ENCODE assay signal across 1 cellular context in genomic region chr6:90583179-90583578, GRCh38.
TF ChIP-seq lines count a peak whose summit lies in the region.

No MANE protein-coding gene starts in this region.

TF ChIP-seq in GM12878, 131 proteins besides CTCF, POLR2A, EP300 and RAD21:
- TF ChIP-seq FOXM1 (IDR thresholded peaks at IDR 0.05; ENCODE audit: low read depth, low read length) (no peak), ATF2 (IDR thresholded peaks at IDR 0.05; ENCODE audit: low read length) (no peak), DPF2 (IDR thresholded peaks at IDR 0.05) (no peak), POLR2AphosphoS5 (IDR thresholded peaks at IDR 0.05; ENCODE audit: low read length) (no peak), SRF (IDR thresholded peaks at IDR 0.05; ENCODE audit: low read depth in 2 of 2, low read length in 2 of 2) (no peak), TARDBP (IDR thresholded peaks at IDR 0.05; ENCODE audit: borderline replicate concordance) (no peak), E2F4 (IDR thresholded peaks at IDR 0.05; ENCODE audit: low read depth, low read length) (no peak), ESRRA (IDR thresholded peaks at IDR 0.05; ENCODE audit: low read length) (no peak), RELA (IDR thresholded peaks at IDR 0.05; ENCODE audit: borderline replicate concordance, partially characterized antibody) (no peak), ZNF207 (IDR thresholded peaks at IDR 0.05; ENCODE audit: borderline replicate concordance) (no peak), CHD4 (IDR thresholded peaks at IDR 0.05) (no peak)
